ENCODE assay signal across 9 cellular contexts in genomic region chr10:97572214-97572989, GRCh38. TPM values are rescaled to one million over a fixed set of nuclear protein-coding genes. Genes with fewer than 3 reads are reported as not detected.
DNase-seq lines count a peak whose midpoint lies in the region; ATAC-seq, FAIRE-seq and TF ChIP-seq lines count a peak whose summit lies in the region.
"Had no signal": no experiment of that assay in that cellular context is flagged by ENCODE, and none has a peak within 500 bp of the region (broad histone marks: within the 10 kb centered on the region; RNA-seq: fewer than 3 reads in every experiment).

ANKRD2 (plus strand) TSS chr10:97572779; CDS start chr10:97572789, 10 bp downstream.

- H4K20me1 ChIP-seq in H1 (replicated peaks in 1 of 2; ENCODE audit: control insufficient read depth in 1 of 2, insufficient read depth in 2 of 2, low read length in 2 of 2) = peaks cover 0 to 2% of the 10 kb centered on the region in 2 experiments

- H4K91ac ChIP-seq in H1 (replicated peaks; ENCODE audit: insufficient read length, low read length) (no peak within 1 kb of the TSS), mesenchymal stem cell (ENCODE audit: low read length) (no peak within 1 kb of the TSS)

- no peak within 1 kb of the TSS for H2AFZ ChIP-seq in H1 (ENCODE audit: low read length)
- no peak within 1 kb of the TSS for H2AFZ ChIP-seq in mesenchymal stem cell (ENCODE audit: low read depth, low read length)

- H3K4me1 ChIP-seq in HAP-1 (no peaks in the 10 kb centered on the region), H1 (replicated peaks in 1 of 4; ENCODE audit: control insufficient read depth in 3 of 4, insufficient read depth in 4 of 4, low read length in 3 of 4) (peaks cover 2 to 6% (median 4%) of the 10 kb centered on the region in 4 experiments; a peak in 3 of 7 replicates), mesenchymal stem cell (ENCODE audit: control insufficient read depth, insufficient read depth, low read depth, low read length) (peaks cover 53% of the 10 kb centered on the region)

- H3K27me3 ChIP-seq in HAP-1 (ENCODE audit: low read depth) (no peaks in the 10 kb centered on the region), H1 (replicated peaks in 1 of 4; ENCODE audit: control insufficient read depth in 3 of 4, extremely low read depth in 1 of 4, insufficient read depth in 3 of 4, low read length in 3 of 4) (no peaks in the 10 kb centered on the region), mesenchymal stem cell (ENCODE audit: control insufficient read depth in 1 of 2, insufficient read depth in 1 of 2, low read length in 2 of 2) (no peaks in the 10 kb centered on the region)

- FAIRE-seq in H1 (lab: Jason Lieb, UNC) = peak; percentile 94
- FAIRE-seq: colon had no signal

- H3K79me1 ChIP-seq in H1 (ENCODE audit: low read depth, low read length) (no peaks in the 10 kb centered on the region), mesenchymal stem cell (replicated peaks; ENCODE audit: low read length, poor library complexity, severe bottlenecking) (peaks cover 10% of the 10 kb centered on the region)

- H2BK12ac ChIP-seq in H1 (ENCODE audit: low read depth, low read length) (no peak within 1 kb of the TSS), mesenchymal stem cell (ENCODE audit: low read length in 2 of 2) (no peak within 1 kb of the TSS)

- no peak within 1 kb of the TSS for H4K5ac ChIP-seq in H1 (ENCODE audit: insufficient read length, low read depth, low read length)

- POLR2A ChIA-PET in activated CD4-positive, alpha-beta memory T cell treated with anti-CD3 and anti-CD28 coated beads, Interleukin-2, amount 10 ng/mL, durations not matched to agents 7 days and 5 days (lab: Charles Lee) = interaction anchor here (0.6 to 1.4 kb wide), 3 partner anchors 12 to 171 kb away, joined by 3 read pairs; partner anchors contain the start of gene HOGA1
- POLR2A ChIA-PET in H1 (lab: Charles Lee; ENCODE audit: partially characterized antibody) = interaction anchor here (1.4 to 1.7 kb wide), 3 partner anchors 9 to 38 kb away, joined by 3 to 8 read pairs (median 7); no protein-coding TSS in a partner anchor

- H3K9me3 Mint-ChIP-seq in activated CD4-positive, alpha-beta memory T cell treated with anti-CD3 and anti-CD28 coated beads, Interleukin-2, amount 10 ng/mL, durations not matched to agents 7 days and 5 days = no peaks in the 10 kb centered on the region

- H3K23ac ChIP-seq in H1 (ENCODE audit: insufficient read length) (no peak within 1 kb of the TSS), mesenchymal stem cell (ENCODE audit: low read length in 2 of 2) (no peak within 1 kb of the TSS)

- 87% methylated on average over 16 of the region's 16 CpGs; no CpG with 5 or more reads in 1 of the 2 experiments for WGBS in H1 (ENCODE audit: extremely low coverage in 1 of 2, insufficient coverage in 1 of 2, insufficient read length in 1 of 2, insufficient replicate concordance in 2 of 2, low coverage in 1 of 2, low lambda C conversion rate in 2 of 2, missing lambda C conversion rate in 1 of 2), 2 experiments
- 77% methylated on average over 16 of the region's 16 CpGs for WGBS in mesenchymal stem cell

- no peak within 1 kb of the TSS for H3K4ac ChIP-seq in H1 (replicated peaks; ENCODE audit: insufficient read length, low read depth, low read length)
- H3K4ac ChIP-seq in mesenchymal stem cell (ENCODE audit: low read depth in 1 of 2, low read length in 2 of 2) = no peak within 1 kb of the TSS

- peak; percentile 82 to 89 for TF ChIP-seq RAD21 in H1 (IDR thresholded peaks at IDR 0.05 in 1 of 2, conservative IDR thresholded peaks at IDR 0.05 in 1 of 2; ENCODE audit: low read depth in 2 of 2, low read length in 2 of 2)

- H3K4me1 Mint-ChIP-seq in activated CD4-positive, alpha-beta memory T cell treated with anti-CD3 and anti-CD28 coated beads, Interleukin-2, amount 10 ng/mL, durations not matched to agents 7 days and 5 days = no peaks in the 10 kb centered on the region

- DNase-seq in DMS153 (lab: John Stamatoyannopoulos, UW) (peak; percentile 4), HAP-1 (ENCODE audit: low spot score in 2 of 2) (peak; percentile 56 to 82), NCI-H446 (lab: John Stamatoyannopoulos, UW) (peak; percentile 19 to 60), H1 (ENCODE audit: low read depth in 1 of 2, low spot score in 2 of 2) (peak; percentile 59 to 85), mesenchymal stem cell (peak; percentile 73)
- DNase-seq in activated CD4-positive, alpha-beta memory T cell treated with anti-CD3 and anti-CD28 coated beads, Interleukin-2, amount 10 ng/mL, durations not matched to agents 7 days and 5 days = peak; percentile 65
- DNase-seq in stimulated activated CD8-positive, alpha-beta memory T cell treated with anti-CD3 and anti-CD28 coated beads, Interleukin-2, amount 100 ng/mL, for 48 hours (ENCODE audit: low read depth in 2 of 2) = peak; percentile 25 to 45

- H3K9ac ChIP-seq in H1 (replicated peaks in 1 of 4; ENCODE audit: extremely low read depth in 1 of 4, low read depth in 3 of 4, low read length in 3 of 4) = no peak within 1 kb of the TSS
- H3K9ac ChIP-seq in mesenchymal stem cell (ENCODE audit: low read length) = peak within 1 kb of the TSS; percentile 27

- no peak within 1 kb of the TSS for H3K14ac ChIP-seq in H1 (ENCODE audit: insufficient read length)
- no peak within 1 kb of the TSS for H3K14ac ChIP-seq in mesenchymal stem cell (ENCODE audit: low read length in 2 of 2)

- no peaks in the 10 kb centered on the region for H3K23me2 ChIP-seq in H1 (ENCODE audit: low read depth, low read length)

- H3K4me3 Mint-ChIP-seq in activated CD4-positive, alpha-beta memory T cell treated with anti-CD3 and anti-CD28 coated beads, Interleukin-2, amount 10 ng/mL, durations not matched to agents 7 days and 5 days = no peak within 1 kb of the TSS

- TF ChIP-seq POLR2A in H1 (IDR thresholded peaks at IDR 0.05; ENCODE audit: control extremely low read depth in 1 of 2, low read depth in 2 of 2, low read length in 2 of 2) = no peak

- H4K8ac ChIP-seq in H1 (ENCODE audit: extremely low read depth, insufficient read depth, low read length) = peak within 1 kb of the TSS; percentile 45; the same call in 1 of the 2 replicates
- no peak within 1 kb of the TSS for H4K8ac ChIP-seq in mesenchymal stem cell (ENCODE audit: low read length)

- H3K18ac ChIP-seq in H1 (ENCODE audit: extremely low read depth, low read length) (no peak within 1 kb of the TSS), mesenchymal stem cell (ENCODE audit: low read depth in 1 of 2, low read length in 2 of 2) (no peak within 1 kb of the TSS)

- H3K36me3 Mint-ChIP-seq in activated CD4-positive, alpha-beta memory T cell treated with anti-CD3 and anti-CD28 coated beads, Interleukin-2, amount 10 ng/mL, durations not matched to agents 7 days and 5 days (ENCODE audit: low read depth) = no peaks in the 10 kb centered on the region

- no peak for TF ChIP-seq EP300 in H1 (IDR thresholded peaks at IDR 0.05; ENCODE audit: borderline replicate concordance in 1 of 2, low read depth in 2 of 2, low read length in 2 of 2)

- TF ChIP-seq CTCF in H1 (IDR thresholded peaks at IDR 0.05; ENCODE audit: control extremely low read depth in 1 of 3, insufficient read depth in 1 of 3, low read depth in 1 of 3, low read length in 3 of 3) = peak; percentile 96 to 99 (median 98)

- in situ Hi-C loops in HAP-1 (cut with MboI; ENCODE audit: low sequenced_read_pairs) = no loop called here

- H3K4me3 ChIP-seq in HAP-1 (no peak within 1 kb of the TSS), H1 (ENCODE audit: extremely low read depth in 1 of 4, insufficient read depth in 2 of 4, low read depth in 3 of 4, low read length in 4 of 4) (no peak within 1 kb of the TSS), mesenchymal stem cell (ENCODE audit: insufficient read depth in 1 of 2, low read depth in 1 of 2, low read length in 2 of 2) (no peak within 1 kb of the TSS)

- CTCF ChIA-PET in activated CD4-positive, alpha-beta memory T cell treated with anti-CD3 and anti-CD28 coated beads, Interleukin-2, amount 10 ng/mL, durations not matched to agents 7 days and 5 days (lab: Charles Lee) = interaction anchor here (0.6 to 4.1 kb wide), 25 partner anchors 9 to 499 kb away, joined by 3 to 19 read pairs (median 4); partner anchors contain the start of genes AVPI1, C10orf62 and HOGA1
- CTCF ChIA-PET in H1 (lab: Charles Lee; ENCODE audit: partially characterized antibody) = interaction anchor here (0.5 to 12.9 kb wide), 39 partner anchors 11 to 266 kb away, joined by 3 to 169 read pairs (median 5); partner anchors contain the start of genes C10orf62, HOGA1 and PI4K2A

- H3K79me2 ChIP-seq in H1 (ENCODE audit: control insufficient read depth in 1 of 2, insufficient read depth in 2 of 2, low read length in 2 of 2) = no peaks in the 10 kb centered on the region

- H3K4me2 ChIP-seq in H1 (ENCODE audit: insufficient read depth in 1 of 2, low read depth in 2 of 2, low read length in 2 of 2) (no peak within 1 kb of the TSS), mesenchymal stem cell (ENCODE audit: low read length, poor library complexity, severe bottlenecking) (no peak within 1 kb of the TSS)

- no peak within 1 kb of the TSS for H3K56ac ChIP-seq in H1 (replicated peaks; ENCODE audit: insufficient read length, low read depth, low read length)

- H2BK15ac ChIP-seq in H1 (ENCODE audit: low read length) (no peak within 1 kb of the TSS), mesenchymal stem cell (ENCODE audit: low read depth, poor library complexity, severe bottlenecking) (no peak within 1 kb of the TSS)

- H3K27ac ChIP-seq in H1 (ENCODE audit: low read depth, low read length) (no peak within 1 kb of the TSS), mesenchymal stem cell (ENCODE audit: low read length, poor library complexity, severe bottlenecking) (peak within 1 kb of the TSS; percentile 89)

- no peak within 1 kb of the TSS for H2BK120ac ChIP-seq in H1 (replicated peaks; ENCODE audit: low read depth, low read length)
- no peak within 1 kb of the TSS for H2BK120ac ChIP-seq in mesenchymal stem cell (ENCODE audit: low read depth, low read length)

- ATAC-seq in HG03097 (IDR thresholded peaks at IDR 0.05; ENCODE audit: low FRiP score, unreplicated experiment) = no peak

- peak within 1 kb of the TSS; percentile 44; the same call in 1 of the 2 replicates for H2BK5ac ChIP-seq in H1 (ENCODE audit: low read depth, low read length)
- peak within 1 kb of the TSS; percentile 66 for H2BK5ac ChIP-seq in mesenchymal stem cell (ENCODE audit: low read depth, low read length, poor library complexity, severe bottlenecking)

- no peaks in the 10 kb centered on the region for H3K36me3 ChIP-seq in HAP-1 (replicated peaks)
- H3K36me3 ChIP-seq in H1 (ENCODE audit: control insufficient read depth in 2 of 4, insufficient read depth in 4 of 4, low read length in 3 of 4) = peaks cover 0 to 14% (median 2%) of the 10 kb centered on the region in 4 experiments; a peak in 4 of 8 replicates
- H3K36me3 ChIP-seq in mesenchymal stem cell (ENCODE audit: control insufficient read depth in 1 of 2, insufficient read depth in 2 of 2, low read depth in 1 of 2, low read length in 2 of 2) = peaks cover 32 to 42% of the 10 kb centered on the region in 2 experiments

- H2AK5ac ChIP-seq in H1 (ENCODE audit: low read depth, low read length) (no peak within 1 kb of the TSS), mesenchymal stem cell (ENCODE audit: low read length, severe bottlenecking) (peak within 1 kb of the TSS; percentile 88)

- H3K27ac Mint-ChIP-seq in activated CD4-positive, alpha-beta memory T cell treated with anti-CD3 and anti-CD28 coated beads, Interleukin-2, amount 10 ng/mL, durations not matched to agents 7 days and 5 days = no peak within 1 kb of the TSS

- no peak within 1 kb of the TSS for H2BK20ac ChIP-seq in H1 (ENCODE audit: low read length)

- H3K27me3 Mint-ChIP-seq in activated CD4-positive, alpha-beta memory T cell treated with anti-CD3 and anti-CD28 coated beads, Interleukin-2, amount 10 ng/mL, durations not matched to agents 7 days and 5 days = no peaks in the 10 kb centered on the region

- no peaks in the 10 kb centered on the region for H3K9me3 ChIP-seq in HAP-1
- H3K9me3 ChIP-seq in H1 (ENCODE audit: insufficient read depth in 2 of 2, low read depth in 1 of 2, low read length in 1 of 2) = no peaks in the 10 kb centered on the region
- no peaks in the 10 kb centered on the region for H3K9me3 ChIP-seq in mesenchymal stem cell (ENCODE audit: control insufficient read depth, low read length)

RNA-seq across cellular contexts. Expression of gene ANKRD2, which starts in this region (rescaled TPM):
- under 1 TPM in 1 of 2 experiments, not detected in 1; 0.15 TPM for total RNA-seq in activated CD4-positive, alpha-beta memory T cell treated with anti-CD3 and anti-CD28 coated beads, Interleukin-2, amount 10 ng/mL, durations not matched to agents 7 days and 5 days
- not detected in 2 replicates for total RNA-seq in H1 (2021; fragmentation: NEBNext Ultra II Directional; extraction: Animal tissue kit (Norgen Biotek cat#: 25700))
- not detected in 2 replicates for polyA plus RNA-seq in H1 (2011; rRNA removed)
- polyA plus RNA-seq in H1 (2011; cell fraction: cytosol; rRNA removed) = not detected
- polyA plus RNA-seq in H1 (2011; cell fraction: nucleus; rRNA removed) = not detected
- polyA plus RNA-seq in H1 (2012, experiment 1 of 2) = not detected in 4 replicates
- polyA plus RNA-seq in H1 (2012, experiment 2 of 2) = not detected
- not detected for polyA plus RNA-seq in H1 (2013, experiment 1 of 2)
- not detected for polyA plus RNA-seq in H1 (2013, experiment 2 of 2)
- not detected in 2 replicates for polyA minus RNA-seq in H1 (2011; rRNA and poly(A)+ RNA removed)
- polyA minus RNA-seq in H1 (2011; cell fraction: cytosol; rRNA and poly(A)+ RNA removed) = not detected
- polyA minus RNA-seq in H1 (2011; cell fraction: nucleus; rRNA and poly(A)+ RNA removed) = not detected
- polyA plus RNA-seq in mesenchymal stem cell (2013, experiment 1 of 2) = 0.04 TPM
- not detected for polyA plus RNA-seq in mesenchymal stem cell (2013, experiment 2 of 2)

Comparison
In these comparisons a context has a peak if more than half of its experiments do, and no peak if none do; other contexts are left out.
1. Peak in DNase-seq in activated CD4-positive, alpha-beta memory T cell treated with anti-CD3 and anti-CD28 coated beads, Interleukin-2, amount 10 ng/mL, durations not matched to agents 7 days and 5 days; RNA of the gene not detected or under 1 TPM.
2. Peak in DNase-seq in H1; RNA of the gene not detected or under 1 TPM.
3. DNase-seq: peak in every context shown above with its lines; median percentile 73 in mesenchymal stem cell; 72 in H1; 69 in HAP-1; 65 in activated CD4-positive, alpha-beta memory T cell treated with anti-CD3 and anti-CD28 coated beads, Interleukin-2, amount 10 ng/mL, durations not matched to agents 7 days and 5 days; 40 in NCI-H446; 35 in stimulated activated CD8-positive, alpha-beta memory T cell treated with anti-CD3 and anti-CD28 coated beads, Interleukin-2, amount 100 ng/mL, for 48 hours; 4 in DMS153.